In genomic region chr6:47483853-47484546, GRCh38 we compare ENCODE assay signal across 10 cellular contexts. TPM values are rescaled to one million over a fixed set of nuclear protein-coding genes. Genes with fewer than 3 reads are reported as not detected.
DNase-seq lines count a peak whose midpoint lies in the region; ATAC-seq and TF ChIP-seq lines count a peak whose summit lies in the region.
"Had no signal": no experiment of that assay in that cellular context is flagged by ENCODE, and none has a peak within 500 bp of the region (broad histone marks: within the 10 kb centered on the region; RNA-seq: fewer than 3 reads in every experiment).

No MANE protein-coding gene starts in this region.

- no peak for TF ChIP-seq CTCF in WTC11 (IDR thresholded peaks at IDR 0.05)

- no peaks in the 10 kb centered on the region for H3K27me3 ChIP-seq in naive thymus-derived CD4-positive, alpha-beta T cell (ENCODE audit: control insufficient read depth in 2 of 2, insufficient read depth in 2 of 2, low read length in 2 of 2)
- H3K27me3 ChIP-seq: tibial nerve had no signal

- H3K9me3 Mint-ChIP-seq in WTC11 = no peaks in the 10 kb centered on the region
- no peaks in the 10 kb centered on the region for H3K9me3 Mint-ChIP-seq in naive thymus-derived CD4-positive, alpha-beta T cell
- H3K9me3 Mint-ChIP-seq in activated naive CD4-positive, alpha-beta T cell treated with anti-CD3 and anti-CD28 coated beads, Interleukin-2, amount 10 ng/mL, durations not matched to agents 7 days and 5 days = no peaks in the 10 kb centered on the region
- H3K9me3 Mint-ChIP-seq: brain had no signal

- peak; percentile 64 for ATAC-seq in GM19043 (IDR thresholded peaks at IDR 0.05; ENCODE audit: low read depth, unreplicated experiment)
- ATAC-seq in HG03097 (IDR thresholded peaks at IDR 0.05; ENCODE audit: low FRiP score, unreplicated experiment) = peak; percentile 58
- no peak for ATAC-seq in WTC11
- ATAC-seq in naive thymus-derived CD4-positive, alpha-beta T cell = no peak

- H3K4me3 Mint-ChIP-seq in WTC11 = no peak overlapping the region
- H3K4me3 Mint-ChIP-seq in naive thymus-derived CD4-positive, alpha-beta T cell = peak overlapping the region in 7 of 10 donors; percentile 5 to 50 (median 26)
- H3K4me3 Mint-ChIP-seq in activated naive CD4-positive, alpha-beta T cell treated with anti-CD3 and anti-CD28 coated beads, Interleukin-2, amount 10 ng/mL, durations not matched to agents 7 days and 5 days = no peak overlapping the region

- H3K4me1 Mint-ChIP-seq in WTC11 = peaks cover 61% of the 10 kb centered on the region
- peaks cover 38 to 80% (median 74%) of the 10 kb centered on the region in 7 donors for H3K4me1 Mint-ChIP-seq in naive thymus-derived CD4-positive, alpha-beta T cell
- peaks cover 45% of the 10 kb centered on the region for H3K4me1 Mint-ChIP-seq in activated naive CD4-positive, alpha-beta T cell treated with anti-CD3 and anti-CD28 coated beads, Interleukin-2, amount 10 ng/mL, durations not matched to agents 7 days and 5 days

- H3K27ac ChIP-seq in naive thymus-derived CD4-positive, alpha-beta T cell (ENCODE audit: low read depth, low read length) = no peak overlapping the region

- peak overlapping the region; percentile 58 for H3K27ac Mint-ChIP-seq in WTC11
- H3K27ac Mint-ChIP-seq in naive thymus-derived CD4-positive, alpha-beta T cell = peak overlapping the region in 3 of 9 donors; percentile 2 to 67 (median 57)
- H3K27ac Mint-ChIP-seq in activated naive CD4-positive, alpha-beta T cell treated with anti-CD3 and anti-CD28 coated beads, Interleukin-2, amount 10 ng/mL, durations not matched to agents 7 days and 5 days = no peak overlapping the region

- DNase-seq in WTC11 (ENCODE audit: low spot score) (no peak), GM19238 (ENCODE audit: insufficient read length, low spot score) (no peak), DMS 273 (lab: John Stamatoyannopoulos, UW; ENCODE audit: unreplicated experiment) (no peak), DMS 273 treated with DMSO at 0.1 percent for 48 hours (lab: John Stamatoyannopoulos, UW) (no peak)
- DNase-seq in naive thymus-derived CD4-positive, alpha-beta T cell = no peak
- no peak for DNase-seq in activated naive CD4-positive, alpha-beta T cell treated with anti-CD3 and anti-CD28 coated beads, Interleukin-2, amount 10 ng/mL, durations not matched to agents 7 days and 5 days

- H3K4me3 ChIP-seq in naive thymus-derived CD4-positive, alpha-beta T cell (ENCODE audit: low read length) = no peak overlapping the region
- H3K4me3 ChIP-seq: tibial nerve had no signal

- POLR2A ChIA-PET in WTC11 (lab: Charles Lee) = interaction anchor here (0.7 kb wide), 1 partner anchor 108 kb away, joined by 3 read pairs; no protein-coding TSS in a partner anchor
- POLR2A ChIA-PET in naive thymus-derived CD4-positive, alpha-beta T cell (lab: Charles Lee) = no interaction called here

- peaks cover 2% of the 10 kb centered on the region; the same call in 1 of the 2 replicates for H3K36me3 Mint-ChIP-seq in WTC11
- H3K36me3 Mint-ChIP-seq in naive thymus-derived CD4-positive, alpha-beta T cell = peaks cover 0 to 4% (median 0%) of the 10 kb centered on the region in 5 donors
- H3K36me3 Mint-ChIP-seq in activated naive CD4-positive, alpha-beta T cell treated with anti-CD3 and anti-CD28 coated beads, Interleukin-2, amount 10 ng/mL, durations not matched to agents 7 days and 5 days = peaks cover 6% of the 10 kb centered on the region
- H3K36me3 Mint-ChIP-seq: brain had no signal

- no peaks in the 10 kb centered on the region for H3K9me3 ChIP-seq in naive thymus-derived CD4-positive, alpha-beta T cell (ENCODE audit: control insufficient read depth in 2 of 3, low read length in 3 of 3)
- H3K9me3 ChIP-seq: tibial nerve had no signal

- peaks cover 6 to 8% of the 10 kb centered on the region in 2 donors for H3K4me1 ChIP-seq in naive thymus-derived CD4-positive, alpha-beta T cell (ENCODE audit: control insufficient read depth in 2 of 2, insufficient read depth in 2 of 2, low read length in 2 of 2)

- H3K27me3 Mint-ChIP-seq in WTC11 (ENCODE audit: low read depth) = no peaks in the 10 kb centered on the region
- no peaks in the 10 kb centered on the region for H3K27me3 Mint-ChIP-seq in naive thymus-derived CD4-positive, alpha-beta T cell
- H3K27me3 Mint-ChIP-seq in activated naive CD4-positive, alpha-beta T cell treated with anti-CD3 and anti-CD28 coated beads, Interleukin-2, amount 10 ng/mL, durations not matched to agents 7 days and 5 days = no peaks in the 10 kb centered on the region

- no peaks in the 10 kb centered on the region for H3K36me3 ChIP-seq in naive thymus-derived CD4-positive, alpha-beta T cell (ENCODE audit: control insufficient read depth in 2 of 3, insufficient read depth in 3 of 3, low read length in 3 of 3)
- H3K36me3 ChIP-seq: tibial nerve had no signal

- CTCF ChIA-PET in WTC11 (lab: Charles Lee) = no interaction called here
- CTCF ChIA-PET in naive thymus-derived CD4-positive, alpha-beta T cell (lab: Charles Lee) = no interaction called here
- CTCF ChIA-PET in activated naive CD4-positive, alpha-beta T cell treated with anti-CD3 and anti-CD28 coated beads, Interleukin-2, amount 10 ng/mL, durations not matched to agents 7 days and 5 days (lab: Charles Lee) = no interaction called here

- intact Hi-C loops in naive thymus-derived CD4-positive, alpha-beta T cell (cut with micrococcal nuclease) = no loop called here

TF ChIP-seq in WTC11, 78 proteins besides CTCF, POLR2A, EP300 and RAD21:
- TF ChIP-seq ZBTB43 (CRISPR knock-in tag; IDR thresholded peaks at IDR 0.05) = no peak
- no peak for TF ChIP-seq ZNF317 (CRISPR knock-in tag; IDR thresholded peaks at IDR 0.05; ENCODE audit: borderline replicate concordance, low read depth)
- no peak for TF ChIP-seq GRHL2 (CRISPR knock-in tag; IDR thresholded peaks at IDR 0.05; ENCODE audit: insufficient replicate concordance, severe bottlenecking)
TF ChIP-seq in WTC11: peak in this region for 0.

RNA-seq across cellular contexts. Expression of gene CD2AP, which starts 6.4 kb away (rescaled TPM):
- 62.3 to 77.0 TPM (median 62.3 TPM) in 3 replicates for total RNA-seq in WTC11 (2021)
- total RNA-seq in naive thymus-derived CD4-positive, alpha-beta T cell = 10 to 100 TPM; 21.8 to 37.0 (median 27.9) TPM
- polyA plus RNA-seq in naive thymus-derived CD4-positive, alpha-beta T cell = 1 to 10 TPM; 7.6 to 7.7 TPM

Comparison
In these comparisons a context has a peak if more than half of its experiments do, and no peak if none do; other contexts are left out.
1. ATAC-seq: peak in GM19043 (single experiment) and HG03097 (single experiment); none in WTC11 (single experiment) and naive thymus-derived CD4-positive, alpha-beta T cell (single experiment).
2. H3K4me3 Mint-ChIP-seq: peak in naive thymus-derived CD4-positive, alpha-beta T cell (7 of 10); none in WTC11 (single experiment) and activated naive CD4-positive, alpha-beta T cell treated with anti-CD3 and anti-CD28 coated beads, Interleukin-2, amount 10 ng/mL, durations not matched to agents 7 days and 5 days (single experiment).